Comparison of ENCODE assay signal across 13 cellular contexts in genomic region chr3:39531681-39532080, GRCh38.
DNase-seq lines count a peak whose midpoint lies in the region; ATAC-seq and TF ChIP-seq lines count a peak whose summit lies in the region.
"Had no signal": no experiment of that assay in that cellular context is flagged by ENCODE, and none has a peak within 500 bp of the region (broad histone marks: within the 10 kb centered on the region; RNA-seq: fewer than 3 reads in every experiment).

No MANE protein-coding gene starts in this region.

- H3K4me1 ChIP-seq in left lung, result no peaks in the 10 kb centered on the region

- H3K4me1 Mint-ChIP-seq in Calu3 (ENCODE audit: low read depth, unreplicated experiment), result peaks cover 19% of the 10 kb centered on the region
- H3K4me1 Mint-ChIP-seq: activated CD4-positive, alpha-beta memory T cell treated with anti-CD3 and anti-CD28 coated beads, Interleukin-2, amount 10 ng/mL, durations not matched to agents 7 days and 5 days; neural crest cell had no signal

- DNase-seq in Calu3 (peak; percentile 48), NB4 (ENCODE audit: low read depth) (peak; percentile 4), dorsolateral prefrontal cortex (no peak), left lung (no peak), NCI-H524 (lab: John Stamatoyannopoulos, UW) (no peak), D341Med (ENCODE audit: low spot score) (no peak)
- DNase-seq: activated CD4-positive, alpha-beta memory T cell treated with anti-CD3 and anti-CD28 coated beads, Interleukin-2, amount 10 ng/mL, durations not matched to agents 7 days and 5 days; activated naive CD4-positive, alpha-beta T cell; NCI-H187 treated with DMSO at 0.1 percent for 48 hours; stimulated activated CD8-positive, alpha-beta memory T cell treated with anti-CD3 and anti-CD28 coated beads, Interleukin-4, amount 100 ng/mL, for 48 hours had no signal

- TF ChIP-seq CTCF in Calu3 (IDR thresholded peaks at IDR 0.05; ENCODE audit: unreplicated experiment) (no peak), NB4 (IDR thresholded peaks at IDR 0.05; ENCODE audit: low read depth, low read length) (no peak), dorsolateral prefrontal cortex (IDR thresholded peaks at IDR 0.05 in 54 of 56, conservative IDR thresholded peaks at IDR 0.05 in 2 of 56; ENCODE audit: low read depth in 1 of 56, partially characterized antibody in 56 of 56) (no peak), left lung (IDR thresholded peaks at IDR 0.05) (no peak)

- no peak for TF ChIP-seq POLR2A in NB4 (IDR thresholded peaks at IDR 0.05; ENCODE audit: extremely low read depth, insufficient read length)

- H3K9me3 Mint-ChIP-seq in Calu3 (ENCODE audit: low read depth, unreplicated experiment), result no peaks in the 10 kb centered on the region
- H3K9me3 Mint-ChIP-seq: activated CD4-positive, alpha-beta memory T cell treated with anti-CD3 and anti-CD28 coated beads, Interleukin-2, amount 10 ng/mL, durations not matched to agents 7 days and 5 days; neural crest cell had no signal

- no TSS peak for BruUV-seq in Calu3 (replicated peaks; lab: Mats Ljungman, UMichigan)

- H3K27me3 ChIP-seq in dorsolateral prefrontal cortex, result peaks cover 0 to 2% (median 0%) of the 10 kb centered on the region in 45 donors
- H3K27me3 ChIP-seq in left lung, result no peaks in the 10 kb centered on the region

- H3K27ac Mint-ChIP-seq in Calu3 (ENCODE audit: unreplicated experiment), result no peak overlapping the region
- H3K27ac Mint-ChIP-seq: activated CD4-positive, alpha-beta memory T cell treated with anti-CD3 and anti-CD28 coated beads, Interleukin-2, amount 10 ng/mL, durations not matched to agents 7 days and 5 days had no signal

- intact Hi-C loops in Calu3 (cut with micrococcal nuclease; ENCODE audit: unreplicated experiment), result no loop called here
- intact Hi-C loops in dorsolateral prefrontal cortex (cut with DNase I), result no loop called here
- intact Hi-C loops in left lung (cut with DNase I), result no loop called here

- H3K9me3 ChIP-seq in left lung, result no peaks in the 10 kb centered on the region

- H3K27ac ChIP-seq in dorsolateral prefrontal cortex (peak overlapping the region in 47 of 59 donors; percentile 4 to 82 (median 58)), left lung (no peak overlapping the region)

- CTCF ChIA-PET in Calu3 (lab: Charles Lee), result interaction anchor here (0.7 to 2.0 kb wide), 3 partner anchors 9 to 1744 kb away, joined by 3 to 7 read pairs (median 6); no protein-coding TSS in a partner anchor

- no peaks in the 10 kb centered on the region for H3K27me3 Mint-ChIP-seq in Calu3 (ENCODE audit: unreplicated experiment)

- no peaks in the 10 kb centered on the region for H3K36me3 ChIP-seq in left lung

- H3K36me3 Mint-ChIP-seq in Calu3 (ENCODE audit: insufficient read depth, unreplicated experiment), result no peaks in the 10 kb centered on the region

- H3K4me3 Mint-ChIP-seq in Calu3 (ENCODE audit: low read depth, unreplicated experiment), result no peak overlapping the region
- H3K4me3 Mint-ChIP-seq: activated CD4-positive, alpha-beta memory T cell treated with anti-CD3 and anti-CD28 coated beads, Interleukin-2, amount 10 ng/mL, durations not matched to agents 7 days and 5 days; neural crest cell had no signal

- ATAC-seq in left lung (peak; percentile 52), GM21737 (IDR thresholded peaks at IDR 0.05; ENCODE audit: unreplicated experiment) (no peak), HG02610 (IDR thresholded peaks at IDR 0.05; ENCODE audit: unreplicated experiment) (no peak)

- no peak overlapping the region for H3K4me3 ChIP-seq in NB4 (ENCODE audit: low read depth, low read length)
- no peak overlapping the region for H3K4me3 ChIP-seq in dorsolateral prefrontal cortex
- H3K4me3 ChIP-seq in left lung, result no peak overlapping the region

Comparison
In these comparisons a context has a peak if more than half of its experiments do, and no peak if none do; other contexts are left out.
1. DNase-seq: peak in Calu3 (single experiment) and NB4 (single experiment); none in dorsolateral prefrontal cortex (0 of 10), left lung (0 of 2), NCI-H524 (0 of 2) and D341Med (single experiment).
2. H3K27ac ChIP-seq: peak in dorsolateral prefrontal cortex (47 of 59); none in left lung (0 of 2).